Comparison of ENCODE assay signal across 8 cellular contexts in the genomic region with DNA sequence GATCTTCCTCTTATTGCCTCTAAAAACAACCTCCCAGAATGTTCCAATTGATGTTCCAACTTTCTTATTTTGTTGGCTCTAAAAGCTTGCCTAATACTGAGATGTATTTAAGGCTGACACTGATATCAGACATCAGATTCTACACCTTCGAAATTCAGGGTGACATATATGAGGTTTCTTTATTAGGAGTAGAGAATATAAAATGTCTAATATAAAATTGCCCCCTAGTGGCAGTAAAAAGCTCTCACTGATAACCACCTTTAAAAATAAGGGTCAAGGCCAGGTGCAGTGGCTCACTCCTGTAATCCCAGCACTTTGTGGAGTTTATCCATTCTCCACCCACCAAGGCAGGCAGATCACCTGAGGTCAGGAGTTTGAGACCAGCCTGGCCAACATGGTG.
DNase-seq lines count a peak whose midpoint lies in the region; ATAC-seq and TF ChIP-seq lines count a peak whose summit lies in the region.

No MANE protein-coding gene starts in this region.

- H3K4me1 Mint-ChIP-seq in brain, result peaks cover 9% of the 10 kb centered on the region
- H3K4me1 Mint-ChIP-seq in natural killer cell treated with Interleukin-12 subunit alpha and Interleukin-12 subunit beta and Interleukin-15 and Interleukin-18, amount 100 ng/mL, for 72 hours (ENCODE audit: low read depth in 2 of 2), result no peaks in the 10 kb centered on the region

- no peaks in the 10 kb centered on the region for H3K4me1 ChIP-seq in BE2C

- no peaks in the 10 kb centered on the region for H3K9me3 ChIP-seq in BE2C

- no peaks in the 10 kb centered on the region for H3K36me3 ChIP-seq in BE2C

- no peaks in the 10 kb centered on the region for H3K9me3 Mint-ChIP-seq in brain
- H3K9me3 Mint-ChIP-seq in natural killer cell treated with Interleukin-12 subunit alpha and Interleukin-12 subunit beta and Interleukin-15 and Interleukin-18, amount 100 ng/mL, for 72 hours, result no peaks in the 10 kb centered on the region

- peak; percentile 46 for TF ChIP-seq CTCF in BE2C (IDR thresholded peaks at IDR 0.05; ENCODE audit: low read depth, low read length)
- TF ChIP-seq CTCF in brain (conservative IDR thresholded peaks at IDR 0.05), result peak; percentile 42 to 70

- no peaks in the 10 kb centered on the region for H3K36me3 Mint-ChIP-seq in brain
- no peaks in the 10 kb centered on the region for H3K36me3 Mint-ChIP-seq in natural killer cell treated with Interleukin-12 subunit alpha and Interleukin-12 subunit beta and Interleukin-15 and Interleukin-18, amount 100 ng/mL, for 72 hours

- H3K27ac Mint-ChIP-seq in brain, result peak overlapping the region in 1 of 5 experiments; percentile 73
- no peak overlapping the region for H3K27ac Mint-ChIP-seq in natural killer cell treated with Interleukin-12 subunit alpha and Interleukin-12 subunit beta and Interleukin-15 and Interleukin-18, amount 100 ng/mL, for 72 hours

- DNase-seq in BE2C (no peak), NCI-H1105 (lab: John Stamatoyannopoulos, UW) (peak; percentile 2), renal cortical epithelial cell (ENCODE audit: low read depth) (peak; percentile 15), NCI-H226 (no peak), Right ventricle myocardium inferior (ENCODE audit: missing footprints) (no peak)
- DNase-seq in natural killer cell treated with Interleukin-12 subunit alpha and Interleukin-12 subunit beta and Interleukin-15 and Interleukin-18, amount 100 ng/mL, for 72 hours (ENCODE audit: low spot score), result no peak

- H3K4me3 ChIP-seq in BE2C (ENCODE audit: low read depth, low read length), result no peak overlapping the region

- H3K27me3 ChIP-seq in BE2C, result no peaks in the 10 kb centered on the region

- intact Hi-C loops in Right ventricle myocardium inferior (cut with DNase I), result no loop called here

- no peaks in the 10 kb centered on the region for H3K27me3 Mint-ChIP-seq in brain
- no peaks in the 10 kb centered on the region for H3K27me3 Mint-ChIP-seq in natural killer cell treated with Interleukin-12 subunit alpha and Interleukin-12 subunit beta and Interleukin-15 and Interleukin-18, amount 100 ng/mL, for 72 hours

- ATAC-seq in GM21390 (IDR thresholded peaks at IDR 0.05; ENCODE audit: unreplicated experiment), result peak; percentile 62
- no peak for ATAC-seq in Right ventricle myocardium inferior
- no peak for ATAC-seq in natural killer cell treated with Interleukin-12 subunit alpha and Interleukin-12 subunit beta and Interleukin-15 and Interleukin-18, amount 100 ng/mL, for 72 hours

- no peak overlapping the region for H3K4me3 Mint-ChIP-seq in brain
- no peak overlapping the region for H3K4me3 Mint-ChIP-seq in natural killer cell treated with Interleukin-12 subunit alpha and Interleukin-12 subunit beta and Interleukin-15 and Interleukin-18, amount 100 ng/mL, for 72 hours

Comparison
In these comparisons a context has a peak if more than half of its experiments do, and no peak if none do; other contexts are left out.
1. DNase-seq: peak in NCI-H1105 (single experiment) and renal cortical epithelial cell (single experiment); none in BE2C (single experiment), NCI-H226 (single experiment), Right ventricle myocardium inferior (single experiment) and natural killer cell treated with Interleukin-12 subunit alpha and Interleukin-12 subunit beta and Interleukin-15 and Interleukin-18, amount 100 ng/mL, for 72 hours (single experiment).